In the genomic region with DNA sequence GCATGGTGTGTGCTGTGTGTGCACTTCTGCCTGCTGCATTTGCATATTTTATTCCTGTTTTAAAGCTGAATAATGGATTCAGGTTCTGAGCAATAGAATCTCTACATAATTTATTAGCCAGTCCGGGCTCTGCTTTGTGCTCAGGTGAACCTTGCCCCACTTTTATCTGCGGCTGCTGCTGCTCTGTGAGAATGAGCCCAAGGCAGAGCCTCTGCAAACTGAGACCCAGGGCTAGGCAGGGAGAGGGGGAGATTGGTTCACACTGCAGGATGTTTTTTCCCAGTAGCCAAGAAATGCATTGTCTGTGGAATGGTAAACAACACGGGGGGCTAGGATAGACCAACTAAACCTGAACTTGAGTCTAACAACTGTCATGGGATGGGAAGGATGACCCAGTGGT, we compare ENCODE assay signal across 18 cellular contexts.
DNase-seq lines count a peak whose midpoint lies in the region; ATAC-seq, FAIRE-seq and TF ChIP-seq lines count a peak whose summit lies in the region.
"Had no signal": no experiment of that assay in that cellular context is flagged by ENCODE, and none has a peak within 500 bp of the region (broad histone marks: within the 10 kb centered on the region; RNA-seq: fewer than 3 reads in every experiment).

No MANE protein-coding gene starts in this region.

- H3K79me2 ChIP-seq in HCT116 (ENCODE audit: insufficient read depth, low read length) (no peaks in the 10 kb centered on the region), HepG2 (ENCODE audit: insufficient read depth, low read length) (no peaks in the 10 kb centered on the region)

- FAIRE-seq in HepG2 (lab: Jason Lieb, UNC), result no peak
- FAIRE-seq: GM12891, HTR-8/SVneo, RCC 7860 had no signal

- RAD21 ChIA-PET in HCT116 (lab: Charles Lee; ENCODE audit: low non-redundant PET in 1 of 2, low total read pairs in 2 of 2, uncharacterized antibody in 2 of 2, unreplicated experiment in 2 of 2), result no interaction called here

- no peak for TF ChIP-seq POLR2A in HCT116 (IDR thresholded peaks at IDR 0.05; ENCODE audit: borderline replicate concordance, extremely low read depth, insufficient read depth, insufficient read length)
- no peak for TF ChIP-seq POLR2A in HepG2 (IDR thresholded peaks at IDR 0.05; ENCODE audit: insufficient read depth in 1 of 2, low read depth in 2 of 2, low read length in 2 of 2)

- H3K9me2 ChIP-seq in HCT116 (ENCODE audit: insufficient read depth), result no peaks in the 10 kb centered on the region

- ATAC-seq in HCT116 (no peak), HepG2 (peak; percentile 85), HG03025 (IDR thresholded peaks at IDR 0.05; ENCODE audit: low FRiP score, unreplicated experiment) (no peak), HG03439 (IDR thresholded peaks at IDR 0.05; ENCODE audit: unreplicated experiment) (no peak)

- TF ChIP-seq RAD21 in HCT116 (IDR thresholded peaks at IDR 0.05; ENCODE audit: low read depth) (no peak), HepG2 (CRISPR knock-in tag; IDR thresholded peaks at IDR 0.05) (no peak)

- no peak overlapping the region for H2AFZ ChIP-seq in HCT116 (ENCODE audit: low read depth, low read length, poor library complexity, severe bottlenecking)
- H2AFZ ChIP-seq in HepG2 (ENCODE audit: low read length), result no peak overlapping the region

- POLR2A ChIA-PET in HCT116 (lab: Charles Lee) (no interaction called here), RWPE1 (lab: Yijun Ruan, JAX; ENCODE audit: low non-redundant PET) (no interaction called here), HepG2 (lab: Yijun Ruan, JAX) (no interaction called here)

- H3K27me3 ChIP-seq in HCT116 (ENCODE audit: insufficient read depth, low read length) (no peaks in the 10 kb centered on the region), HepG2 (ENCODE audit: control insufficient read depth in 1 of 2, insufficient read depth in 2 of 2, low read length in 2 of 2) (no peaks in the 10 kb centered on the region)
- H3K27me3 ChIP-seq: BLaER1 treated with 17β-estradiol and CSF1 and Interleukin-3, amounts not matched to agents 10 nM and 100 nM had no signal

- no peaks in the 10 kb centered on the region for H3K36me3 ChIP-seq in HCT116 (ENCODE audit: control insufficient read depth in 1 of 2, insufficient read depth in 2 of 2, low read length in 2 of 2)
- no peaks in the 10 kb centered on the region for H3K36me3 ChIP-seq in HepG2 (replicated peaks in 1 of 2; ENCODE audit: control insufficient read depth in 1 of 2, insufficient read depth in 2 of 2, low read length in 2 of 2)
- H3K36me3 ChIP-seq: BLaER1 treated with 17β-estradiol and CSF1 and Interleukin-3, amounts not matched to agents 10 nM and 100 nM had no signal

- CTCF ChIA-PET in HCT116 (lab: Charles Lee), result no interaction called here
- CTCF ChIA-PET in RWPE1 (lab: Yijun Ruan, JAX), result no interaction called here
- CTCF ChIA-PET in HepG2 (lab: Yijun Ruan, JAX; ENCODE audit: low intra/inter-chr PET ratio, low total read pairs), result no interaction called here

- intact Hi-C loops in HCT116 (cut with micrococcal nuclease) (loop anchor here (10.0 kb wide), 1 partner anchor 192 kb away; no protein-coding TSS in a partner anchor), HepG2 (cut with micrococcal nuclease; ENCODE audit: unreplicated experiment) (no loop called here)

- H3K27ac ChIP-seq in HCT116 (ENCODE audit: low read depth, low read length) (peak overlapping the region; percentile 51; the same call in 1 of the 2 replicates), RWPE1 (peak overlapping the region; percentile 45; the same call in 1 of the 2 replicates), HepG2 (ENCODE audit: extremely low read length, insufficient read depth, low read length) (peak overlapping the region; percentile 5)
- H3K27ac ChIP-seq: BLaER1 treated with 17β-estradiol and CSF1 and Interleukin-3, amounts not matched to agents 10 nM and 100 nM had no signal

- H3K9me3 ChIP-seq in HCT116 (ENCODE audit: control insufficient read depth in 1 of 2, insufficient read depth in 1 of 2, low read depth in 1 of 2, low read length in 2 of 2) (no peaks in the 10 kb centered on the region), HepG2 (ENCODE audit: low read length) (no peaks in the 10 kb centered on the region)
- H3K9me3 ChIP-seq: BLaER1 treated with 17β-estradiol and CSF1 and Interleukin-3, amounts not matched to agents 10 nM and 100 nM had no signal

- TF ChIP-seq EP300 in HepG2 (IDR thresholded peaks at IDR 0.05; ENCODE audit: low read depth in 2 of 2, low read length in 2 of 2) (no peak), HepG2 (CRISPR knock-in tag; IDR thresholded peaks at IDR 0.05; ENCODE audit: borderline replicate concordance) (no peak)

- TF ChIP-seq CTCF in HCT116 (IDR thresholded peaks at IDR 0.05 in 2 of 3, conservative IDR thresholded peaks at IDR 0.05 in 1 of 3; ENCODE audit: borderline replicate concordance in 1 of 3, insufficient read depth in 1 of 3, low read depth in 2 of 3, low read length in 2 of 3) (no peak), RWPE1 (conservative IDR thresholded peaks at IDR 0.05; ENCODE audit: low read depth) (no peak), HepG2 (CRISPR knock-in tag; IDR thresholded peaks at IDR 0.05) (no peak)

- peak overlapping the region in 1 of 2 experiments; percentile 45; a peak in 3 of 4 replicates for H3K4me3 ChIP-seq in HCT116 (replicated peaks in 1 of 2; ENCODE audit: low read depth in 1 of 2, low read length in 2 of 2)
- no peak overlapping the region for H3K4me3 ChIP-seq in HepG2 (replicated peaks in 1 of 3; ENCODE audit: insufficient read depth in 1 of 3, low read depth in 2 of 3, low read length in 3 of 3)
- H3K4me3 ChIP-seq: BLaER1 treated with 17β-estradiol and CSF1 and Interleukin-3, amounts not matched to agents 10 nM and 100 nM had no signal

- H3K4me2 ChIP-seq in HCT116 (ENCODE audit: low read length), result peak overlapping the region; percentile 58
- H3K4me2 ChIP-seq in HepG2 (ENCODE audit: low read depth, low read length), result peak overlapping the region; percentile 33
- H3K4me2 ChIP-seq: BLaER1 treated with 17β-estradiol and CSF1 and Interleukin-3, amounts not matched to agents 10 nM and 100 nM had no signal

- DNase-seq in HCT116 (ENCODE audit: low read depth, low spot score) (no peak), RWPE1 (ENCODE audit: low spot score) (no peak), HepG2 (ENCODE audit: low spot score) (peak; percentile 28), glomerular visceral epithelial cell (ENCODE audit: extremely low spot score) (no peak), NCI-H510A (lab: John Stamatoyannopoulos, UW) (no peak)
- DNase-seq in stimulated activated CD8-positive, alpha-beta memory T cell treated with anti-CD3 and anti-CD28 coated beads, Interleukin-4, amount 100 ng/mL, for 48 hours, result peak; percentile 9
- DNase-seq: COR-L47, KG1, NCI-H1092 treated with DMSO at 0.1 percent for 48 hours, NCI-H1694, NCI-H446, SHP77 treated with DMSO at 0.1 percent for 48 hours had no signal

- 11% methylated on average over 3 of the region's 3 CpGs for WGBS in HepG2 (ENCODE audit: low lambda C conversion rate)

- BruUV-seq in HCT116 (replicated peaks; lab: Mats Ljungman, UMichigan) (no TSS peak), HepG2 (replicated peaks; lab: Mats Ljungman, UMichigan) (no TSS peak)

- H3K9ac ChIP-seq in HCT116 (ENCODE audit: low read length) (0 out of 2 replicates have a peak overlapping the region, but pooled peaks have one; percentile 43), HepG2 (ENCODE audit: insufficient read depth, low read depth, low read length) (no peak overlapping the region)
- H3K9ac ChIP-seq: BLaER1 treated with 17β-estradiol and CSF1 and Interleukin-3, amounts not matched to agents 10 nM and 100 nM had no signal

- H3K4me1 ChIP-seq in HCT116 (ENCODE audit: control insufficient read depth in 1 of 2, insufficient read depth in 2 of 2, low read length in 2 of 2) (peaks cover 9 to 18% of the 10 kb centered on the region in 2 experiments), HepG2 (ENCODE audit: insufficient read depth, low read length) (peaks cover 50% of the 10 kb centered on the region)

- no peaks in the 10 kb centered on the region for H4K20me1 ChIP-seq in HCT116 (ENCODE audit: insufficient read depth)
- no peaks in the 10 kb centered on the region for H4K20me1 ChIP-seq in HepG2 (ENCODE audit: insufficient read depth, low read length)
- H4K20me1 ChIP-seq: BLaER1 treated with 17β-estradiol and CSF1 and Interleukin-3, amounts not matched to agents 10 nM and 100 nM had no signal

- in situ Hi-C loops in HepG2 (cut with HindIII; ENCODE audit: extremely low pct_ligation_motif_present, low pct_unique_long_range_greater_than_20kb), result loop anchor here (10.0 kb wide), 1 partner anchor 332 kb away; no protein-coding TSS in a partner anchor

TF ChIP-seq in HCT116, 20 proteins besides CTCF, POLR2A, EP300 and RAD21 (continues in another document):
- no peak for TF ChIP-seq ELF1 (IDR thresholded peaks at IDR 0.05; ENCODE audit: borderline replicate concordance, low read depth)
- TF ChIP-seq POLR2AphosphoS5 (IDR thresholded peaks at IDR 0.05; ENCODE audit: low read depth, low read length), result no peak
- no peak for TF ChIP-seq JUND (IDR thresholded peaks at IDR 0.05)
- no peak for TF ChIP-seq CBX3 (IDR thresholded peaks at IDR 0.05; ENCODE audit: low read depth)
- TF ChIP-seq SIN3A (IDR thresholded peaks at IDR 0.05; ENCODE audit: low read depth), result no peak
- TF ChIP-seq CEBPB (IDR thresholded peaks at IDR 0.05; ENCODE audit: low read depth), result no peak
- no peak for TF ChIP-seq ZNF274 (IDR thresholded peaks at IDR 0.05; ENCODE audit: low read depth, low read length)
- no peak for TF ChIP-seq SP1 (IDR thresholded peaks at IDR 0.05; ENCODE audit: low read depth)
- TF ChIP-seq, protein P1, sequence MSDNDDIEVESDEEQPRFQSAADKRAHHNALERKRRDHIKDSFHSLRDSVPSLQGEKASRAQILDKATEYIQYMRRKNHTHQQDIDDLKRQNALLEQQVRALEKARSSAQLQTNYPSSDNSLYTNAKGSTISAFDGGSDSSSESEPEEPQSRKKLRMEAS (IDR thresholded peaks at IDR 0.05), result no peak

TF ChIP-seq in HepG2, 621 proteins besides CTCF, POLR2A, EP300 and RAD21 (continues in another document):
- TF ChIP-seq, protein P2, sequence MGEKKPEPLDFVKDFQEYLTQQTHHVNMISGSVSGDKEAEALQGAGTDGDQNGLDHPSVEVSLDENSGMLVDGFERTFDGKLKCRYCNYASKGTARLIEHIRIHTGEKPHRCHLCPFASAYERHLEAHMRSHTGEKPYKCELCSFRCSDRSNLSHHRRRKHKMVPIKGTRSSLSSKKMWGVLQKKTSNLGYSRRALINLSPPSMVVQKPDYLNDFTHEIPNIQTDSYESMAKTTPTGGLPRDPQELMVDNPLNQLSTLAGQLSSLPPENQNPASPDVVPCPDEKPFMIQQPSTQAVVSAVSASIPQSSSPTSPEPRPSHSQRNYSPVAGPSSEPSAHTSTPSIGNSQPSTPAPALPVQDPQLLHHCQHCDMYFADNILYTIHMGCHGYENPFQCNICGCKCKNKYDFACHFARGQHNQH (CRISPR knock-in tag; IDR thresholded peaks at IDR 0.05), result no peak
- TF ChIP-seq PHF20 (CRISPR knock-in tag; IDR thresholded peaks at IDR 0.05) (no peak), NKX3-1 (CRISPR knock-in tag; IDR thresholded peaks at IDR 0.05) (no peak)

Comparison
In these comparisons a context has a peak if more than half of its experiments do, and no peak if none do; other contexts are left out.
1. DNase-seq: peak in HepG2 (single experiment) and stimulated activated CD8-positive, alpha-beta memory T cell treated with anti-CD3 and anti-CD28 coated beads, Interleukin-4, amount 100 ng/mL, for 48 hours (single experiment); none in HCT116 (single experiment), RWPE1 (single experiment), glomerular visceral epithelial cell (single experiment) and NCI-H510A (single experiment).
2. Peak in every context shown above with its lines, with median percentiles within 50 percentile points of each other: H3K27ac ChIP-seq.